Comparison of ENCODE assay signal across 15 cellular contexts in genomic region chr2:11833601-11834000, GRCh38.
A peak's percentile ranks its signal among the peaks of the same experiment; 100 is the strongest.
DNase-seq lines count a peak whose midpoint lies in the region; ATAC-seq and TF ChIP-seq lines count a peak whose summit lies in the region.
"Had no signal": no experiment of that assay in that cellular context is flagged by ENCODE, and none has a peak within 500 bp of the region (broad histone marks: within the 10 kb centered on the region; RNA-seq: fewer than 3 reads in every experiment).

No MANE protein-coding gene starts in this region.

- peaks cover 41% of the 10 kb centered on the region for H3K4me1 Mint-ChIP-seq in activated naive CD8-positive, alpha-beta T cell treated with anti-CD3 and anti-CD28 coated beads, Interleukin-2, amount 10 ng/mL, durations not matched to agents 7 days and 5 days
- H3K4me1 Mint-ChIP-seq in activated naive CD8-positive, alpha-beta T cell treated with anti-CD3 and anti-CD28 coated beads for 36 hours = peaks cover 34% of the 10 kb centered on the region

- DNase-seq in activated naive CD8-positive, alpha-beta T cell treated with anti-CD3 and anti-CD28 coated beads, Interleukin-2, amount 10 ng/mL, durations not matched to agents 7 days and 5 days = no peak
- no peak for DNase-seq in activated naive CD8-positive, alpha-beta T cell treated with anti-CD3 and anti-CD28 coated beads for 36 hours
- DNase-seq in RPMI7951 (ENCODE audit: low read depth) (peak; percentile 88), fibroblast of lung (ENCODE audit: low read depth in 2 of 2) (peak in 1 of 2 donors; percentile 94), stromal cell of bone marrow (ENCODE audit: low read depth) (peak; percentile 35), left colon (no peak)
- DNase-seq: dorsolateral prefrontal cortex; GF-D8; left ventricle myocardium superior; nucleus accumbens; stimulated activated CD8-positive, alpha-beta memory T cell treated with anti-CD3 and anti-CD28 coated beads, Interleukin-4, amount 100 ng/mL, for 48 hours; upper lobe of right lung had no signal

- TF ChIP-seq POLR2A in gastroesophageal sphincter (IDR thresholded peaks at IDR 0.05) = no peak

- H3K79me2 ChIP-seq in fibroblast of lung (ENCODE audit: control insufficient read depth, insufficient read depth, low read length) = no peaks in the 10 kb centered on the region

- intact Hi-C loops in left colon (cut with DNase I, micrococcal nuclease) = no loop called here

- H3K9ac ChIP-seq in fibroblast of lung (ENCODE audit: insufficient read depth, low read length) = no peak overlapping the region

- H3K27ac Mint-ChIP-seq in activated naive CD8-positive, alpha-beta T cell treated with anti-CD3 and anti-CD28 coated beads, Interleukin-2, amount 10 ng/mL, durations not matched to agents 7 days and 5 days = peak overlapping the region; percentile 31
- no peak overlapping the region for H3K27ac Mint-ChIP-seq in activated naive CD8-positive, alpha-beta T cell treated with anti-CD3 and anti-CD28 coated beads for 36 hours
- H3K27ac Mint-ChIP-seq: activated naive CD4-positive, alpha-beta T cell treated with anti-CD3 and anti-CD28 coated beads, Interleukin-2, amount 50 U/mL, for 24 hours had no signal

- H3K27me3 Mint-ChIP-seq in activated naive CD8-positive, alpha-beta T cell treated with anti-CD3 and anti-CD28 coated beads, Interleukin-2, amount 10 ng/mL, durations not matched to agents 7 days and 5 days = peaks cover 15% of the 10 kb centered on the region
- H3K27me3 Mint-ChIP-seq in activated naive CD8-positive, alpha-beta T cell treated with anti-CD3 and anti-CD28 coated beads for 36 hours = peaks cover 5% of the 10 kb centered on the region
- H3K27me3 Mint-ChIP-seq: activated naive CD4-positive, alpha-beta T cell treated with anti-CD3 and anti-CD28 coated beads, Interleukin-2, amount 50 U/mL, for 24 hours had no signal

- no peak for TF ChIP-seq CTCF in fibroblast of lung (conservative IDR thresholded peaks at IDR 0.05 in 1 of 2, IDR thresholded peaks at IDR 0.05 in 1 of 2; ENCODE audit: low read depth in 1 of 2, low read length in 2 of 2)
- TF ChIP-seq CTCF in gastroesophageal sphincter (IDR thresholded peaks at IDR 0.05) = no peak

- H3K36me3 ChIP-seq in fibroblast of lung (ENCODE audit: control insufficient read depth, insufficient read depth, low read length) = no peaks in the 10 kb centered on the region
- H3K36me3 ChIP-seq in gastroesophageal sphincter = no peaks in the 10 kb centered on the region
- H3K36me3 ChIP-seq: upper lobe of right lung had no signal

- peaks cover 5% of the 10 kb centered on the region for H3K36me3 Mint-ChIP-seq in activated naive CD8-positive, alpha-beta T cell treated with anti-CD3 and anti-CD28 coated beads, Interleukin-2, amount 10 ng/mL, durations not matched to agents 7 days and 5 days
- H3K36me3 Mint-ChIP-seq in activated naive CD8-positive, alpha-beta T cell treated with anti-CD3 and anti-CD28 coated beads for 36 hours = peaks cover 5% of the 10 kb centered on the region

- 100% methylated on average over 1 of the region's 6 CpGs for whole genome bisulfite sequencing in gastroesophageal sphincter (ENCODE audit: low coverage in 1 of 2), 2 donors

- H4K20me1 ChIP-seq in fibroblast of lung (ENCODE audit: control insufficient read depth, extremely low read depth, insufficient read depth, low read length) = no peaks in the 10 kb centered on the region

- POLR2A ChIA-PET in activated naive CD8-positive, alpha-beta T cell treated with anti-CD3 and anti-CD28 coated beads, Interleukin-2, amount 10 ng/mL, durations not matched to agents 7 days and 5 days (lab: Charles Lee) = no interaction called here

- no peak for ATAC-seq in activated naive CD8-positive, alpha-beta T cell treated with anti-CD3 and anti-CD28 coated beads, Interleukin-2, amount 10 ng/mL, durations not matched to agents 7 days and 5 days (ENCODE audit: low read depth)
- ATAC-seq in gastroesophageal sphincter (no peak), GM18861 (IDR thresholded peaks at IDR 0.05; ENCODE audit: unreplicated experiment) (no peak), left colon (no peak)
- ATAC-seq: left ventricle myocardium superior, upper lobe of right lung had no signal

- no peak for TF ChIP-seq EP300 in gastroesophageal sphincter (IDR thresholded peaks at IDR 0.05)

- H3K4me3 ChIP-seq in fibroblast of lung (replicated peaks in 1 of 4; ENCODE audit: control extremely low read depth in 1 of 4, insufficient read depth in 1 of 4, low read depth in 3 of 4, low read length in 4 of 4) (no peak overlapping the region), gastroesophageal sphincter (no peak overlapping the region)
- H3K4me3 ChIP-seq: dorsolateral prefrontal cortex, upper lobe of right lung had no signal

- H3K4me2 ChIP-seq in fibroblast of lung (ENCODE audit: extremely low read depth, insufficient read depth, low read length) = no peak overlapping the region

- H2AFZ ChIP-seq in fibroblast of lung (ENCODE audit: low read length) = peak overlapping the region; percentile 69

- H3K27ac ChIP-seq in fibroblast of lung (ENCODE audit: insufficient read depth, low read length) (no peak overlapping the region), gastroesophageal sphincter (no peak overlapping the region)
- H3K27ac ChIP-seq: dorsolateral prefrontal cortex, upper lobe of right lung had no signal

- H3K4me3 Mint-ChIP-seq in activated naive CD8-positive, alpha-beta T cell treated with anti-CD3 and anti-CD28 coated beads, Interleukin-2, amount 10 ng/mL, durations not matched to agents 7 days and 5 days = no peak overlapping the region
- H3K4me3 Mint-ChIP-seq in activated naive CD8-positive, alpha-beta T cell treated with anti-CD3 and anti-CD28 coated beads for 36 hours = no peak overlapping the region
- H3K4me3 Mint-ChIP-seq: activated naive CD4-positive, alpha-beta T cell treated with anti-CD3 and anti-CD28 coated beads, Interleukin-2, amount 50 U/mL, for 24 hours had no signal

- H3K9me3 ChIP-seq in fibroblast of lung (ENCODE audit: control insufficient read depth, insufficient read depth, low read depth, low read length) = no peaks in the 10 kb centered on the region
- peaks cover 0 to 3% (median 0%) of the 10 kb centered on the region in 3 donors for H3K9me3 ChIP-seq in gastroesophageal sphincter
- H3K9me3 ChIP-seq: upper lobe of right lung had no signal

- peaks cover 18% of the 10 kb centered on the region for H3K4me1 ChIP-seq in fibroblast of lung (ENCODE audit: control insufficient read depth, extremely low read depth, insufficient read depth, low read length)
- peaks cover 5 to 25% (median 13%) of the 10 kb centered on the region in 3 donors for H3K4me1 ChIP-seq in gastroesophageal sphincter

- peaks cover 9% of the 10 kb centered on the region for H3K9me3 Mint-ChIP-seq in activated naive CD8-positive, alpha-beta T cell treated with anti-CD3 and anti-CD28 coated beads, Interleukin-2, amount 10 ng/mL, durations not matched to agents 7 days and 5 days
- peaks cover 10% of the 10 kb centered on the region for H3K9me3 Mint-ChIP-seq in activated naive CD8-positive, alpha-beta T cell treated with anti-CD3 and anti-CD28 coated beads for 36 hours

- H3K27me3 ChIP-seq in fibroblast of lung (ENCODE audit: control insufficient read depth, insufficient read depth, low read length) (no peaks in the 10 kb centered on the region), gastroesophageal sphincter (peaks cover 7% of the 10 kb centered on the region)
- H3K27me3 ChIP-seq: dorsolateral prefrontal cortex, upper lobe of right lung had no signal

Comparison
In these comparisons a context has a peak if more than half of its experiments do, and no peak if none do; other contexts are left out.
1. DNase-seq: peak in RPMI7951 (single experiment) and stromal cell of bone marrow (single experiment); none in activated naive CD8-positive, alpha-beta T cell treated with anti-CD3 and anti-CD28 coated beads, Interleukin-2, amount 10 ng/mL, durations not matched to agents 7 days and 5 days (single experiment), activated naive CD8-positive, alpha-beta T cell treated with anti-CD3 and anti-CD28 coated beads for 36 hours (single experiment) and left colon (0 of 2).